In the genomic region with DNA sequence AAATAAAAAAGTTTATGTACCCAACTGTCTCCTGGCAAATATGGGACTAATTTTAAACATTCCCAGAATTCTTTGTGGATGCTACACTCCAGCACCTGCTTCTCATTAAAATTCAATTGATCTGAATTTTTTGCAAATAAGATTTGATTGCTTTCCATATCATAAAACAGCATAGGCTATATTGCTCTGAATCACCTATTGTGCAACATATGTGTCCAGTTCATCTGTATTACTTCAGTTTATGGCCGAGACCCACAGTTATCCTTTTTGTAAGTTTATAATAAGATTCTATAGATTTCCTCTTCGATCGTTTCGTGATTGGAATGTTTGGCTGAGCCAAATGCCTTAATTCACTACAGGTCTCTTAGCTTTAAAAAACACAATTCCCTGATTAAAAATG, we compare ENCODE assay signal across 17 cellular contexts.
"Had no signal": no experiment of that assay in that cellular context is flagged by ENCODE, and none has a peak within 500 bp of the region (broad histone marks: within the 10 kb centered on the region; RNA-seq: fewer than 3 reads in every experiment).

No MANE protein-coding gene starts in this region.

- H3K9ac ChIP-seq: KMS-11, SK-N-SH had no signal

- ATAC-seq: K562, T-cell had no signal

- H3K27me3 ChIP-seq: SJSA1 had no signal

- H3K4me3 ChIP-seq: K562, SJSA1 had no signal

- H3K36me3 ChIP-seq: SJSA1 had no signal

- DNase-seq: NCI-H1436; NCI-H2029; NCI-H2081 treated with DMSO at 0.1 percent for 48 hours; NCI-H2171; NCI-H510A; NCI-H774; NK-92 treated with Interleukin-12 subunit alpha and Interleukin-12 subunit beta, amount 100 ng/mL, for 24 hours; Right ventricle myocardium superior; SIG-M5; T-cell had no signal

- FAIRE-seq: HTR-8/SVneo, K562, RCC 7860 had no signal

- H3K27ac ChIP-seq: HL-60, KMS-11, SJSA1 had no signal

- H3K9me3 ChIP-seq: SJSA1, SK-N-SH had no signal

- H3K4me2 ChIP-seq: KMS-11, SK-N-SH had no signal
